ENCODE assay signal across 1 cellular context in the genomic region with DNA sequence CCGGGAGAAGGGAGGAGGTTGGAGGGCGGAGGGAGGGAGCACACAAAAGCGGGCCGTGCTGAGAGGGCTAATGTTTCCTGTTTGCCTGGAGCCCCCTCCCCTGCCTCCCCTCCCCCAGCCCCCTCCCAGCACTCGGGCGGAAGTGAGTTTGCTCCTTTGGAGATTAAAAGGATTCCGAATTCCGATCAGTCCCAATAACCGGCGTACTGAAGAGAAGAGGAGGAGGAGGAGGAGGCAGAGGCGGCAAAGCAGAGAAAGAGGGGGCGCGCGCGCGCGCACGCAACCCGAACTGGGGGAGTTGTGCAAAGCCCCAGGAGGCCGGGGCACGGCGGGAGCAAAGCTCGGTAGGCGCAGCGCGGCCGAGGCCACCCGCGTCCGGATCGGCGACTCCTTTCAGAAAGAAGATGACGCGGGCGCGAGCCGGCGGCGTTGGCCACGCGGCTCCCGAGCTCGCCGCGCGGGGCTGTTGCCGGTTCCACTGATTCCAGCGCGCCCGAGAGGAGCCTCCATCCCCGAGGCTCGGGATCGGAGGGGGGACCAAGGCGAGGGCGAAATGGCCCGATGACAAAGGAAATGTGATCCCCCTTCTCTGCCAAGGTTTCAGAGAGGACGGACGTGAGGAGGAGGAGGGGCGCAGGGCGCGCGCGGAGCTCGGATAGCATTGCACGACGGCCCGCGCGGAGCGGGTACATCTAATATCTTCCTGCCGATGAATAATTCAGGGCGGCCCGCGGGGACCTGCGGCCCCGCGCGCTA.
TF ChIP-seq lines count a peak whose summit lies in the region.

No MANE protein-coding gene starts in this region.

TF ChIP-seq in HepG2, 621 proteins besides CTCF, POLR2A, EP300 and RAD21 (continued from another document and continues in another):
- TF ChIP-seq, protein P1, sequence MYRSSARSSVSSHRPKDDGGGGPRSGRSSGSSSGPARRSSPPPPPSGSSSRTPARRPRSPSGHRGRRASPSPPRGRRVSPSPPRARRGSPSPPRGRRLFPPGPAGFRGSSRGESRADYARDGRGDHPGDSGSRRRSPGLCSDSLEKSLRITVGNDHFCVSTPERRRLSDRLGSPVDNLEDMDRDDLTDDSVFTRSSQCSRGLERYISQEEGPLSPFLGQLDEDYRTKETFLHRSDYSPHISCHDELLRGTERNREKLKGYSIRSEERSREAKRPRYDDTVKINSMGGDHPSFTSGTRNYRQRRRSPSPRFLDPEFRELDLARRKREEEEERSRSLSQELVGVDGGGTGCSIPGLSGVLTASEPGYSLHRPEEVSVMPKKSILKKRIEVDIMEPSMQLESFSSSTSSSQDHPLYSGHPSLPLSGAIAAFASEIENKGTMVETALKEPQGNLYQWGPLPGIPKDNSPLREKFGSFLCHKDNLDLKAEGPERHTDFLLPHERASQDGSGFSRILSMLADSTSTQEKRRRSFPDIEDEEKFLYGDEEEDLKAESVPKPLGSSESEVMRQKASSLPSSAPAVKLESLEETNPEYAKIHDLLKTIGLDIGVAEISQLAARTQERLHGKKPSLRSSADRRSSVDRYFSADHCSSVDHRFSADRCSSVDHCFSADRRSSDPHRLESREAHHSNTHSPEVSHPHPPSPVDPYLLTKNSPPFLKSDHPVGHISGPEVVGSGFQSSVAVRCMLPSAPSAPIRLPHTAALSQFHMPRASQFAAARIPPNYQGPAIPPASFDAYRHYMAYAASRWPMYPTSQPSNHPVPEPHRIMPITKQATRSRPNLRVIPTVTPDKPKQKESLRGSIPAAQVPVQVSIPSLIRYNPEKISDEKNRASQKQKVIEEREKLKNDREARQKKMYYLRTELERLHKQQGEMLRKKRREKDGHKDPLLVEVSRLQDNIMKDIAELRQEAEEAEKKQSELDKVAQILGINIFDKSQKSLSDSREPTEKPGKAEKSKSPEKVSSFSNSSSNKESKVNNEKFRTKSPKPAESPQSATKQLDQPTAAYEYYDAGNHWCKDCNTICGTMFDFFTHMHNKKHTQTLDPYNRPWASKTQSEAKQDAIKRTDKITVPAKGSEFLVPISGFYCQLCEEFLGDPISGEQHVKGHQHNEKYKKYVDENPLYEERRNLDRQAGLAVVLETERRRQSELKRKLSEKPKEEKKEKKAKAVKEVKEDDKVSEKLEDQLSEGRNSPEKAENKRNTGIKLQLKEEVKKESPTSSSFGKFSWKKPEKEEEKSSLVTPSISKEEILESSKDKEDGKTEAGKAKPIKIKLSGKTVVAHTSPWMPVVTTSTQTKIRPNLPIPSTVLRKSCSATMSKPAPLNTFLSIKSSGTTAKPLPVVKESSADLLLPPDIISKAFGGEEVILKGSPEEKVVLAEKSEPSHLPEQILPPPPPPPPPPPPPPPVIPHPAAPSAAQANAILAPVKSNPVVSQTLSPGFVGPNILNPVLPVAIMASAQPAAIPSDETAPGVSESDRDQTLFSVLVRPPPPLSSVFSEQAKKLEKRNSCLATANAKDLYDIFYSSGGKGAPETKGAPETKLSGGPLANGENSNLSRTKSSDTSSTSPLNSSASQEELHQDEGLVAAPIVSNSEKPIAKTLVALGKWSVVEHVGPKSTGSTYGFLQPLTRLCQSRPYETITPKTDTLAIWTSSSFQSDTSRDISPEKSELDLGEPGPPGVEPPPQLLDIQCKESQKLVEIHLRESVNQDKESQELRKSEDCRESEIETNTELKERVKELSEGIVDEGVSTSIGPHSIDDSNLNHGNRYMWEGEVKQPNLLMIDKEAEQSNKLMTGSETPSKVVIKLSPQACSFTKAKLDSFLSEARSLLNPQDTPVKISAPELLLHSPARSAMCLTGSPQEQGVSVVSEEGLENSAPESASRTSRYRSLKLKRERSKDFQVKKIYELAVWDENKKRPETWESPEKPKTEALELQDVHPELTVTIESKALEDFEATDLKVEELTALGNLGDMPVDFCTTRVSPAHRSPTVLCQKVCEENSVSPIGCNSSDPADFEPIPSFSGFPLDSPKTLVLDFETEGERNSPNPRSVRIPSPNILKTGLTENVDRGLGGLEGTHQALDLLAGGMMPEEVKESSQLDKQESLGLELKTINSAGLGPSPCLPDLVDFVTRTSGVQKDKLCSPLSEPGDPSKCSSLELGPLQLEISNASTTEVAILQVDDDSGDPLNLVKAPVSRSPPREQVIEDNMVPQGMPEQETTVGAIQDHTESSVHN (CRISPR knock-in tag; IDR thresholded peaks at IDR 0.05) = no peak
- peak; percentile 86; the same call in 1 of the 2 replicates for TF ChIP-seq ZSCAN25 (CRISPR knock-in tag; IDR thresholded peaks at IDR 0.05)
- no peak for TF ChIP-seq TBX3 (IDR thresholded peaks at IDR 0.05; ENCODE audit: borderline replicate concordance)
- TF ChIP-seq FOXA3 (CRISPR knock-in tag; IDR thresholded peaks at IDR 0.05) = peak; percentile 30; the same call in 1 of the 2 replicates
- no peak for TF ChIP-seq NFE2L2 (IDR thresholded peaks at IDR 0.05; ENCODE audit: low read length)
- TF ChIP-seq RORA (CRISPR knock-in tag; IDR thresholded peaks at IDR 0.05) = no peak
- TF ChIP-seq ZNF121 (CRISPR knock-in tag; IDR thresholded peaks at IDR 0.05) = no peak
- no peak for TF ChIP-seq TBP (CRISPR knock-in tag; IDR thresholded peaks at IDR 0.05)
- TF ChIP-seq, protein P2, sequence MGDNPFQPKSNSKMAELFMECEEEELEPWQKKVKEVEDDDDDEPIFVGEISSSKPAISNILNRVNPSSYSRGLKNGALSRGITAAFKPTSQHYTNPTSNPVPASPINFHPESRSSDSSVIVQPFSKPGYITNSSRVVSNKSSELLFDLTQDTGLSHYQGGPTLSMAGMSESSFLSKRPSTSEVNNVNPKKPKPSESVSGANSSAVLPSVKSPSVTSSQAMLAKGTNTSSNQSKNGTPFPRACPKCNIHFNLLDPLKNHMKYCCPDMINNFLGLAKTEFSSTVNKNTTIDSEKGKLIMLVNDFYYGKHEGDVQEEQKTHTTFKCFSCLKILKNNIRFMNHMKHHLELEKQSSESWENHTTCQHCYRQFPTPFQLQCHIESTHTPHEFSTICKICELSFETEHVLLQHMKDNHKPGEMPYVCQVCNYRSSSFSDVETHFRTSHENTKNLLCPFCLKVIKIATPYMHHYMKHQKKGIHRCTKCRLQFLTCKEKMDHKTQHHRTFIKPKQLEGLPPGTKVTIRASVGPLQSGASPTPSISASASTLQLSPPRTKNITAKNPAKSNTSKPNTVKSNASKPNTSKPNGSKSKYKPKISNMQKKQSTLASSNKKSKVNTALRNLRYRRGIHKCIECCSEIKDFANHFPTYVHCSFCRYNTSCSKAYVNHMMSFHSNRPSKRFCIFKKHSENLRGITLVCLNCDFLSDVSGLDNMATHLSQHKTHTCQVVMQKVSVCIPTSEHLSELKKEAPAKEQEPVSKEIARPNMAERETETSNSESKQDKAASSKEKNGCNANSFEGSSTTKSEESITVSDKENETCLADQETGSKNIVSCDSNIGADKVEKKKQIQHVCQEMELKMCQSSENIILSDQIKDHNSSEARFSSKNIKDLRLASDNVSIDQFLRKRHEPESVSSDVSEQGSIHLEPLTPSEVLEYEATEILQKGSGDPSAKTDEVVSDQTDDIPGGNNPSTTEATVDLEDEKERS (CRISPR knock-in tag; IDR thresholded peaks at IDR 0.05) = 0 out of 2 replicates have a peak, but pooled peaks have one; percentile 9
- no peak for TF ChIP-seq ONECUT2 (CRISPR knock-in tag; IDR thresholded peaks at IDR 0.05)
- TF ChIP-seq ZNF383 (CRISPR knock-in tag; IDR thresholded peaks at IDR 0.05; ENCODE audit: borderline replicate concordance) = no peak
- TF ChIP-seq, protein P3, sequence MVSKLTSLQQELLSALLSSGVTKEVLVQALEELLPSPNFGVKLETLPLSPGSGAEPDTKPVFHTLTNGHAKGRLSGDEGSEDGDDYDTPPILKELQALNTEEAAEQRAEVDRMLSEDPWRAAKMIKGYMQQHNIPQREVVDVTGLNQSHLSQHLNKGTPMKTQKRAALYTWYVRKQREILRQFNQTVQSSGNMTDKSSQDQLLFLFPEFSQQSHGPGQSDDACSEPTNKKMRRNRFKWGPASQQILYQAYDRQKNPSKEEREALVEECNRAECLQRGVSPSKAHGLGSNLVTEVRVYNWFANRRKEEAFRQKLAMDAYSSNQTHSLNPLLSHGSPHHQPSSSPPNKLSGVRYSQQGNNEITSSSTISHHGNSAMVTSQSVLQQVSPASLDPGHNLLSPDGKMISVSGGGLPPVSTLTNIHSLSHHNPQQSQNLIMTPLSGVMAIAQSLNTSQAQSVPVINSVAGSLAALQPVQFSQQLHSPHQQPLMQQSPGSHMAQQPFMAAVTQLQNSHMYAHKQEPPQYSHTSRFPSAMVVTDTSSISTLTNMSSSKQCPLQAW (CRISPR knock-in tag; IDR thresholded peaks at IDR 0.05) = 0 out of 2 replicates have a peak, but pooled peaks have one; percentile 32
- TF ChIP-seq HMG20B (CRISPR knock-in tag; conservative IDR thresholded peaks at IDR 0.05) = no peak
- TF ChIP-seq, protein P4, sequence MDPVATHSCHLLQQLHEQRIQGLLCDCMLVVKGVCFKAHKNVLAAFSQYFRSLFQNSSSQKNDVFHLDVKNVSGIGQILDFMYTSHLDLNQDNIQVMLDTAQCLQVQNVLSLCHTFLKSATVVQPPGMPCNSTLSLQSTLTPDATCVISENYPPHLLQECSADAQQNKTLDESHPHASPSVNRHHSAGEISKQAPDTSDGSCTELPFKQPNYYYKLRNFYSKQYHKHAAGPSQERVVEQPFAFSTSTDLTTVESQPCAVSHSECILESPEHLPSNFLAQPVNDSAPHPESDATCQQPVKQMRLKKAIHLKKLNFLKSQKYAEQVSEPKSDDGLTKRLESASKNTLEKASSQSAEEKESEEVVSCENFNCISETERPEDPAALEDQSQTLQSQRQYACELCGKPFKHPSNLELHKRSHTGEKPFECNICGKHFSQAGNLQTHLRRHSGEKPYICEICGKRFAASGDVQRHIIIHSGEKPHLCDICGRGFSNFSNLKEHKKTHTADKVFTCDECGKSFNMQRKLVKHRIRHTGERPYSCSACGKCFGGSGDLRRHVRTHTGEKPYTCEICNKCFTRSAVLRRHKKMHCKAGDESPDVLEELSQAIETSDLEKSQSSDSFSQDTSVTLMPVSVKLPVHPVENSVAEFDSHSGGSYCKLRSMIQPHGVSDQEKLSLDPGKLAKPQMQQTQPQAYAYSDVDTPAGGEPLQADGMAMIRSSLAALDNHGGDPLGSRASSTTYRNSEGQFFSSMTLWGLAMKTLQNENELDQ (CRISPR knock-in tag; IDR thresholded peaks at IDR 0.05; ENCODE audit: borderline replicate concordance) = no peak
- no peak for TF ChIP-seq NR2F6 (IDR thresholded peaks at IDR 0.05)
- TF ChIP-seq NR2F6 (CRISPR knock-in tag; IDR thresholded peaks at IDR 0.05) = no peak; the same call in 1 of the 2 replicates
- TF ChIP-seq SRSF1 (optimal IDR thresholded peaks at IDR 0.05; ENCODE audit: low read depth, low read length) = no peak
- no peak for TF ChIP-seq TSC22D2 (CRISPR knock-in tag; IDR thresholded peaks at IDR 0.05; ENCODE audit: borderline replicate concordance)
- TF ChIP-seq ZKSCAN1 (IDR thresholded peaks at IDR 0.05; ENCODE audit: low read length) = no peak
- TF ChIP-seq ZNF747 (CRISPR knock-in tag; IDR thresholded peaks at IDR 0.05; ENCODE audit: borderline replicate concordance) = peak; percentile 90; the same call in 1 of the 2 replicates
- peak; percentile 72; the same call in 1 of the 2 replicates for TF ChIP-seq HDAC6 (IDR thresholded peaks at IDR 0.05; ENCODE audit: low read depth, low read length)
- TF ChIP-seq SYNCRIP (IDR thresholded peaks at IDR 0.05; ENCODE audit: insufficient read depth, low read depth, low read length) = no peak
- TF ChIP-seq HOXA9 (CRISPR knock-in tag; IDR thresholded peaks at IDR 0.05; ENCODE audit: borderline replicate concordance) = peak; percentile 69; the same call in 1 of the 2 replicates
- peak; percentile 87; the same call in 1 of the 2 replicates for TF ChIP-seq ZNF790 (CRISPR knock-in tag; IDR thresholded peaks at IDR 0.05; ENCODE audit: borderline replicate concordance)
- no peak for TF ChIP-seq ZNF605 (CRISPR knock-in tag; IDR thresholded peaks at IDR 0.05)
- no peak for TF ChIP-seq SIN3B (IDR thresholded peaks at IDR 0.05; ENCODE audit: low read length)
- no peak for TF ChIP-seq ZNF678 (CRISPR knock-in tag; IDR thresholded peaks at IDR 0.05)
- TF ChIP-seq ZNF205 (CRISPR knock-in tag; IDR thresholded peaks at IDR 0.05) = no peak
- no peak for TF ChIP-seq TEAD2 (CRISPR knock-in tag; IDR thresholded peaks at IDR 0.05)
- no peak for TF ChIP-seq ZBTB21 (CRISPR knock-in tag; IDR thresholded peaks at IDR 0.05)
- TF ChIP-seq ZNF547 (CRISPR knock-in tag; IDR thresholded peaks at IDR 0.05) = 0 out of 2 replicates have a peak, but pooled peaks have one; percentile 44
- TF ChIP-seq IRX3 (CRISPR knock-in tag; IDR thresholded peaks at IDR 0.05; ENCODE audit: borderline replicate concordance, low read depth) = peak; percentile 79; the same call in 1 of the 2 replicates
- TF ChIP-seq, protein P5, sequence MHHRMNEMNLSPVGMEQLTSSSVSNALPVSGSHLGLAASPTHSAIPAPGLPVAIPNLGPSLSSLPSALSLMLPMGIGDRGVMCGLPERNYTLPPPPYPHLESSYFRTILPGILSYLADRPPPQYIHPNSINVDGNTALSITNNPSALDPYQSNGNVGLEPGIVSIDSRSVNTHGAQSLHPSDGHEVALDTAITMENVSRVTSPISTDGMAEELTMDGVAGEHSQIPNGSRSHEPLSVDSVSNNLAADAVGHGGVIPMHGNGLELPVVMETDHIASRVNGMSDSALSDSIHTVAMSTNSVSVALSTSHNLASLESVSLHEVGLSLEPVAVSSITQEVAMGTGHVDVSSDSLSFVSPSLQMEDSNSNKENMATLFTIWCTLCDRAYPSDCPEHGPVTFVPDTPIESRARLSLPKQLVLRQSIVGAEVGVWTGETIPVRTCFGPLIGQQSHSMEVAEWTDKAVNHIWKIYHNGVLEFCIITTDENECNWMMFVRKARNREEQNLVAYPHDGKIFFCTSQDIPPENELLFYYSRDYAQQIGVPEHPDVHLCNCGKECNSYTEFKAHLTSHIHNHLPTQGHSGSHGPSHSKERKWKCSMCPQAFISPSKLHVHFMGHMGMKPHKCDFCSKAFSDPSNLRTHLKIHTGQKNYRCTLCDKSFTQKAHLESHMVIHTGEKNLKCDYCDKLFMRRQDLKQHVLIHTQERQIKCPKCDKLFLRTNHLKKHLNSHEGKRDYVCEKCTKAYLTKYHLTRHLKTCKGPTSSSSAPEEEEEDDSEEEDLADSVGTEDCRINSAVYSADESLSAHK (CRISPR knock-in tag; IDR thresholded peaks at IDR 0.05; ENCODE audit: borderline replicate concordance) = no peak
- TF ChIP-seq ZNF543 (CRISPR knock-in tag; IDR thresholded peaks at IDR 0.05) = peak; percentile 41; the same call in 1 of the 2 replicates
- TF ChIP-seq ZNF549 (CRISPR knock-in tag; IDR thresholded peaks at IDR 0.05) = no peak
- TF ChIP-seq ZSCAN9 (CRISPR knock-in tag; IDR thresholded peaks at IDR 0.05; ENCODE audit: borderline replicate concordance) = 0 out of 2 replicates have a peak, but pooled peaks have one; percentile 45
- TF ChIP-seq, protein P6, sequence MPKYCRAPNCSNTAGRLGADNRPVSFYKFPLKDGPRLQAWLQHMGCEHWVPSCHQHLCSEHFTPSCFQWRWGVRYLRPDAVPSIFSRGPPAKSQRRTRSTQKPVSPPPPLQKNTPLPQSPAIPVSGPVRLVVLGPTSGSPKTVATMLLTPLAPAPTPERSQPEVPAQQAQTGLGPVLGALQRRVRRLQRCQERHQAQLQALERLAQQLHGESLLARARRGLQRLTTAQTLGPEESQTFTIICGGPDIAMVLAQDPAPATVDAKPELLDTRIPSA (CRISPR knock-in tag; IDR thresholded peaks at IDR 0.05; ENCODE audit: borderline replicate concordance) = no peak
